8 cellular contexts compared by ENCODE assay signal in the genomic region with DNA sequence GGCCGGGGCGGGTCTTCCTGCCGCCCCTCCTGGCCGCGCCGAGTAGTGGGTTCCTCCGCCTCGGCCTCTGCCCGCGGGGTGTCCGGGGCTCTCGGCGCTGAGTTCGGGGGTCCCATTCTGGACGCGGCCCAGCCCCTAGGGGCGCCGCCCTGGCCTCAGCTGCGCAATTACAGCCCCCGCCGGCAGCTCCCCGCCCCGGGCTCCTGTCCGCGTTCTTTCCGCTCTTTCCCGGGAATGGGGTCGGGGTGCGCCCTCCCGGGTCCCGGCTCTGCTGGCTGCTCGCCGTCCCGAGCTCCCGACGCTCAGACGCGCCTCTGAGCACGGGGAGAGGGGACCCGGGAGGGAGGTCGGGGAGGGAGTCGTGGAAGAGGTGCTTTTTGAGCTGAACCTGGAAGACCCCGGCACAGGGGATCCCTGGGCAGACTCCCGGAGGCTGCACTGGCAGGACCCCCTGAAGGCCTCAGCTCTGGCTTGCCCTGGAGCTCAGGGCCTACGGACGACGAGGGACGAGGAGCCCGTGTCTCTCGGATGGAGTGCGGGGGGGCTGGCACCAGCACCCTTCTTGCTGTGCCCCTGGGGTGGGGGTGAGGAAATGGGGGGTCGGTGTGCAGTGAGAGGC. TPM values are rescaled to one million over a fixed set of nuclear protein-coding genes. Genes with fewer than 3 reads are reported as not detected.
DNase-seq lines count a peak whose midpoint lies in the region; ATAC-seq and TF ChIP-seq lines count a peak whose summit lies in the region.

No MANE protein-coding gene starts in this region.

- no peak overlapping the region for H3K4me3 ChIP-seq in endocrine pancreas (ENCODE audit: control insufficient read depth, insufficient read depth, low read length)
- H3K4me3 ChIP-seq in osteoblast (ENCODE audit: insufficient read depth, low read length): peak overlapping the region; percentile 97

- no peaks in the 10 kb centered on the region for H3K27me3 ChIP-seq in endocrine pancreas (ENCODE audit: control insufficient read depth, insufficient read depth, low read length)
- no peaks in the 10 kb centered on the region for H3K27me3 ChIP-seq in osteoblast (ENCODE audit: insufficient read depth, low read length)

- H3K9ac ChIP-seq in endocrine pancreas (ENCODE audit: control insufficient read depth, insufficient read depth, low read length): peak overlapping the region; percentile 30

- peaks cover 29% of the 10 kb centered on the region for H3K36me3 ChIP-seq in KOPT-K1 (ENCODE audit: insufficient read depth, low read length)
- H3K36me3 ChIP-seq in endocrine pancreas (ENCODE audit: control insufficient read depth, insufficient read depth, low read length): peaks cover 3% of the 10 kb centered on the region
- peaks cover 31% of the 10 kb centered on the region for H3K36me3 ChIP-seq in osteoblast (ENCODE audit: insufficient read depth, low read length)

- H3K4me1 ChIP-seq in endocrine pancreas (ENCODE audit: control insufficient read depth, insufficient read depth, low read length) (no peaks in the 10 kb centered on the region), osteoblast (ENCODE audit: insufficient read depth, low read length) (peaks cover 33% of the 10 kb centered on the region)

- H3K27ac ChIP-seq in KOPT-K1 (ENCODE audit: low read depth, low read length, poor library complexity, severe bottlenecking): peak overlapping the region; percentile 93
- peak overlapping the region; percentile 88 for H3K27ac ChIP-seq in osteoblast (ENCODE audit: low read depth, low read length)

- H3K9me3 ChIP-seq in KOPT-K1 (ENCODE audit: insufficient read depth, low read length, poor library complexity, severe bottlenecking) (no peaks in the 10 kb centered on the region), endocrine pancreas (ENCODE audit: control insufficient read depth, low read length) (no peaks in the 10 kb centered on the region), osteoblast (ENCODE audit: low read depth, low read length) (no peaks in the 10 kb centered on the region)

- H4K20me1 ChIP-seq in osteoblast (ENCODE audit: insufficient read depth, low read length): peaks cover 49% of the 10 kb centered on the region

- H3K79me2 ChIP-seq in osteoblast (ENCODE audit: insufficient read depth, low read length): peaks cover 84% of the 10 kb centered on the region

- ATAC-seq in GM19035 (IDR thresholded peaks at IDR 0.05; ENCODE audit: unreplicated experiment) (peak; percentile 11), GM18520 (IDR thresholded peaks at IDR 0.05; ENCODE audit: unreplicated experiment) (no peak)

- H3K4me2 ChIP-seq in osteoblast (ENCODE audit: insufficient read depth, low read length): peak overlapping the region; percentile 96

- no peak for TF ChIP-seq CTCF in osteoblast (IDR thresholded peaks at IDR 0.05; ENCODE audit: extremely low read depth, low read depth, low read length)

- no peak for DNase-seq in osteoblast (ENCODE audit: insufficient read length, low spot score, missing footprints)
- no peak for DNase-seq in NCI-H2196 treated with DMSO at 0.1 percent for 48 hours (lab: John Stamatoyannopoulos, UW; ENCODE audit: unreplicated experiment)
- no peak for DNase-seq in iPS-NIHi11 (ENCODE audit: low spot score)
- no peak for DNase-seq in stimulated activated CD4-positive, alpha-beta T cell treated with anti-CD3 and anti-CD28 coated beads, Interleukin-2, amount 100 ng/mL, for 24 hours

- no peak overlapping the region for H2AFZ ChIP-seq in osteoblast (ENCODE audit: low read length)

RNA-seq across cellular contexts. Expression of gene TSPAN4, which starts 0.5 kb away (rescaled TPM):
- 168 and 186 TPM in 2 replicates for total RNA-seq in osteoblast

RNA-seq across cellular contexts. Expression of gene POLR2L, which starts 0.9 kb away (rescaled TPM):
- 47.4 and 60.8 TPM in 2 replicates for total RNA-seq in osteoblast

RNA-seq across cellular contexts. Expression of gene CD151, which starts 10.4 kb away (rescaled TPM):
- total RNA-seq in osteoblast: 366 and 416 TPM in 2 replicates

RNA-seq across cellular contexts. Expression of gene CRACR2B, which starts 15.5 kb away (rescaled TPM):
- 0.59 and 0.72 TPM in 2 replicates for total RNA-seq in osteoblast

RNA-seq across cellular contexts. Expression of gene PNPLA2, which starts 24.5 kb away (rescaled TPM):
- total RNA-seq in osteoblast: 32.1 and 32.6 TPM in 2 replicates
